ENCODE assay signal across 27 cellular contexts in genomic region chr1:29399465-29399864, GRCh38.
"Had no signal": no experiment of that assay in that cellular context is flagged by ENCODE, and none has a peak within 500 bp of the region (broad histone marks: within the 10 kb centered on the region; RNA-seq: fewer than 3 reads in every experiment).

No MANE protein-coding gene starts in this region.

- FAIRE-seq: urothelium cell line had no signal

- H3K4me3 ChIP-seq: stomach, suprapubic skin, testis, thoracic aorta, thyroid gland, tibial artery, tibial nerve, transverse colon, upper lobe of left lung, upper lobe of right lung, uterus, vagina had no signal

- DNase-seq: stimulated activated CD4-positive, alpha-beta T cell treated with anti-CD3 and anti-CD28 coated beads, Interleukin-2, amount 100 ng/mL, for 48 hours; stimulated activated CD4-positive, alpha-beta T cell treated with anti-CD3 and anti-CD28 coated beads, Interleukin-4, amount 100 ng/mL, for 1 hour; stimulated activated CD4-positive, alpha-beta T cell treated with anti-CD3 and anti-CD28 coated beads, Interleukin-4, amount 100 ng/mL, for 24 hours; stimulated activated CD4-positive, alpha-beta T cell treated with anti-CD3 and anti-CD28 coated beads, Interleukin-4, amount 100 ng/mL, for 4 hours; stimulated activated CD8-positive, alpha-beta memory T cell treated with anti-CD3 and anti-CD28 coated beads, Interleukin-4, amount 100 ng/mL, for 48 hours; stimulated activated naive B cell treated with anti-CD40 and anti-IgM and Interleukin-4, amounts not matched to agents 10 μg/mL and 1 μg/mL and 100 μg/mL, for 72 hours; stimulated activated naive CD4-positive, alpha-beta T cell; stimulated activated naive CD4-positive, alpha-beta T cell treated with Interleukin-2 at 50 U/mL for 16 hours; stimulated activated naive CD8-positive, alpha-beta T cell treated with anti-CD3 and anti-CD28 coated beads, Interleukin-15, amount 100 ng/mL, for 72 hours; stimulated activated naive CD8-positive, alpha-beta T cell treated with anti-CD3 and anti-CD28 coated beads, Interleukin-15, Interleukin-2, amounts not matched to agents 100 U/mL and 50 U/mL, for 24 hours; stomach; substantia nigra; testis; thyroid gland; tibial artery; transverse colon; trophoblast cell; upper lobe of left lung; upper lobe of right lung; uterus had no signal

- ATAC-seq: stimulated activated effector memory CD8-positive, alpha-beta T cell treated with anti-CD3 and anti-CD28 coated beads, Interleukin-12 subunit alpha, Interleukin-12 subunit beta, amount 100 ng/mL, for 72 hours; stimulated activated memory B cell treated with anti-CD40 and anti-IgM and Interleukin-4, amounts not matched to agents 10 μg/mL and 1 μg/mL and 100 μg/mL, for 72 hours; stimulated activated naive B cell treated with anti-CD40 and anti-IgM and Interleukin-4, amounts not matched to agents 10 μg/mL and 1 μg/mL and 100 μg/mL, for 72 hours; stimulated activated naive CD8-positive, alpha-beta T cell treated with anti-CD3 and anti-CD28 coated beads, Interleukin-15, amount 100 ng/mL, for 72 hours; stimulated activated naive CD8-positive, alpha-beta T cell treated with anti-CD3 and anti-CD28 coated beads, Interleukin-15, Interleukin-2, amounts not matched to agents 100 U/mL and 50 U/mL, for 24 hours; upper lobe of right lung had no signal

- H3K27ac ChIP-seq: stomach, testis, thoracic aorta, thyroid gland, tibial artery, tibial nerve, transverse colon, upper lobe of left lung, upper lobe of right lung, uterus, vagina had no signal

- H3K9me3 ChIP-seq: suprapubic skin, testis, thyroid gland, transverse colon, upper lobe of right lung, uterus, vagina had no signal

- H3K36me3 ChIP-seq: stomach, suprapubic skin, thoracic aorta, thyroid gland, tibial artery, tibial nerve, transverse colon, upper lobe of left lung, upper lobe of right lung, uterus, vagina had no signal

- H3K4me1 ChIP-seq: stomach, suprapubic skin, testis, thyroid gland, tibial artery, tibial nerve, transverse colon, upper lobe of right lung, uterus, vagina had no signal

- H3K27me3 ChIP-seq: testis, thyroid gland, tibial nerve, upper lobe of left lung, upper lobe of right lung, uterus, vagina had no signal
